In genomic region chr5:140821375-140822280, GRCh38 we compare ENCODE assay signal across 1 cellular context.
TF ChIP-seq lines count a peak whose summit lies in the region.

Gene PCDHA5 (plus strand): TSS chr5:140821613.

TF ChIP-seq in GM12878, 131 proteins besides CTCF, POLR2A, EP300 and RAD21 (continued from another document):
- TF ChIP-seq ZNF592 (IDR thresholded peaks at IDR 0.05) (no peak), NFXL1 (IDR thresholded peaks at IDR 0.05; ENCODE audit: borderline replicate concordance) (no peak), RB1 (IDR thresholded peaks at IDR 0.05; ENCODE audit: borderline replicate concordance) (no peak), BMI1 (IDR thresholded peaks at IDR 0.05; ENCODE audit: borderline replicate concordance) (no peak)
